13 cellular contexts compared by ENCODE assay signal in genomic region chr4:70945046-70945445, GRCh38. TPM values are rescaled to one million over a fixed set of nuclear protein-coding genes. Genes with fewer than 3 reads are reported as not detected.
DNase-seq lines count a peak whose midpoint lies in the region; ATAC-seq, FAIRE-seq and TF ChIP-seq lines count a peak whose summit lies in the region.
"Had no signal": no experiment of that assay in that cellular context is flagged by ENCODE, and none has a peak within 500 bp of the region (broad histone marks: within the 10 kb centered on the region; RNA-seq: fewer than 3 reads in every experiment).

No MANE protein-coding gene starts in this region.

- H3K27ac ChIP-seq in right atrium auricular region (no peak overlapping the region), astrocyte (ENCODE audit: low read depth, low read length) (peak overlapping the region; percentile 5)
- H3K27ac ChIP-seq: thoracic aorta had no signal

- H3K4me2 ChIP-seq in astrocyte (ENCODE audit: low read length): peak overlapping the region; percentile 22

- peaks cover 22% of the 10 kb centered on the region for H3K4me1 Mint-ChIP-seq in astrocyte (ENCODE audit: low read depth, unreplicated experiment)
- peaks cover 56% of the 10 kb centered on the region for H3K4me1 Mint-ChIP-seq in stimulated activated memory B cell treated with anti-CD40 and anti-IgM and Interleukin-4, amounts not matched to agents 10 μg/mL and 1 μg/mL and 100 μg/mL, for 72 hours

- peaks cover 28% of the 10 kb centered on the region for H4K20me1 ChIP-seq in astrocyte (ENCODE audit: insufficient read depth, low read length)

- no peak for FAIRE-seq in astrocyte (lab: Jason Lieb, UNC)
- FAIRE-seq: G401.6 had no signal

- no peak overlapping the region for H3K27ac Mint-ChIP-seq in astrocyte (ENCODE audit: unreplicated experiment)
- peak overlapping the region; percentile 52 for H3K27ac Mint-ChIP-seq in stimulated activated memory B cell treated with anti-CD40 and anti-IgM and Interleukin-4, amounts not matched to agents 10 μg/mL and 1 μg/mL and 100 μg/mL, for 72 hours
- H3K27ac Mint-ChIP-seq: progenitor cell of endocrine pancreas had no signal

- no peaks in the 10 kb centered on the region for H3K4me1 ChIP-seq in right atrium auricular region
- no peaks in the 10 kb centered on the region for H3K4me1 ChIP-seq in astrocyte (ENCODE audit: insufficient read depth, low read length)

- H3K4me3 Mint-ChIP-seq in astrocyte (ENCODE audit: unreplicated experiment): no peak overlapping the region
- H3K4me3 Mint-ChIP-seq in stimulated activated memory B cell treated with anti-CD40 and anti-IgM and Interleukin-4, amounts not matched to agents 10 μg/mL and 1 μg/mL and 100 μg/mL, for 72 hours: no peak overlapping the region

- H3K27me3 ChIP-seq in right atrium auricular region (no peaks in the 10 kb centered on the region), astrocyte (ENCODE audit: insufficient read depth, low read length) (no peaks in the 10 kb centered on the region)

- TF ChIP-seq CTCF in right atrium auricular region (IDR thresholded peaks at IDR 0.05) (no peak), astrocyte (IDR thresholded peaks at IDR 0.05; ENCODE audit: insufficient read depth, low read depth, low read length) (no peak)

- ATAC-seq in Right ventricle myocardium superior (ENCODE audit: poor library complexity): peak; percentile 55
- ATAC-seq in HG03565 (IDR thresholded peaks at IDR 0.05; ENCODE audit: unreplicated experiment): peak; percentile 48
- peak; percentile 86 for ATAC-seq in stimulated activated memory B cell treated with anti-CD40 and anti-IgM and Interleukin-4, amounts not matched to agents 10 μg/mL and 1 μg/mL and 100 μg/mL, for 72 hours

- H2AFZ ChIP-seq in astrocyte (ENCODE audit: low read depth, low read length): no peak overlapping the region

- H3K36me3 Mint-ChIP-seq in astrocyte (ENCODE audit: low read depth, unreplicated experiment): peaks cover 3% of the 10 kb centered on the region
- H3K36me3 Mint-ChIP-seq in stimulated activated memory B cell treated with anti-CD40 and anti-IgM and Interleukin-4, amounts not matched to agents 10 μg/mL and 1 μg/mL and 100 μg/mL, for 72 hours: peaks cover 20% of the 10 kb centered on the region

- H3K4me3 ChIP-seq in right atrium auricular region (no peak overlapping the region), astrocyte (ENCODE audit: insufficient read depth, low read depth, low read length) (no peak overlapping the region)
- H3K4me3 ChIP-seq: thoracic aorta had no signal

- H3K9ac ChIP-seq in astrocyte (ENCODE audit: low read length): no peak overlapping the region

- intact Hi-C loops in Right ventricle myocardium superior (cut with DNase I) (no loop called here), head of caudate nucleus (cut with DNase I) (no loop called here)

- H3K9me3 ChIP-seq in right atrium auricular region (no peaks in the 10 kb centered on the region), astrocyte (ENCODE audit: insufficient read depth, low read depth, low read length) (no peaks in the 10 kb centered on the region)
- H3K9me3 ChIP-seq: thoracic aorta had no signal

- H3K79me2 ChIP-seq in astrocyte (ENCODE audit: insufficient read depth, low read length): peaks cover 81% of the 10 kb centered on the region

- H3K9me3 Mint-ChIP-seq in astrocyte (ENCODE audit: unreplicated experiment): no peaks in the 10 kb centered on the region
- no peaks in the 10 kb centered on the region for H3K9me3 Mint-ChIP-seq in stimulated activated memory B cell treated with anti-CD40 and anti-IgM and Interleukin-4, amounts not matched to agents 10 μg/mL and 1 μg/mL and 100 μg/mL, for 72 hours

- H3K36me3 ChIP-seq in right atrium auricular region (no peaks in the 10 kb centered on the region), astrocyte (ENCODE audit: insufficient read depth, low read length) (no peaks in the 10 kb centered on the region)
- H3K36me3 ChIP-seq: thoracic aorta had no signal

- DNase-seq in Right ventricle myocardium superior (no peak), right atrium auricular region (ENCODE audit: low spot score) (no peak), astrocyte (ENCODE audit: low read depth) (no peak), head of caudate nucleus (no peak), NCI-H2107 (lab: John Stamatoyannopoulos, UW) (no peak), amniotic stem cell (lab: John Stamatoyannopoulos, UW) (no peak)
- DNase-seq: ACHN, T-helper 2 cell had no signal

- no peaks in the 10 kb centered on the region for H3K27me3 Mint-ChIP-seq in astrocyte (ENCODE audit: low read depth, unreplicated experiment)
- no peaks in the 10 kb centered on the region for H3K27me3 Mint-ChIP-seq in stimulated activated memory B cell treated with anti-CD40 and anti-IgM and Interleukin-4, amounts not matched to agents 10 μg/mL and 1 μg/mL and 100 μg/mL, for 72 hours
- H3K27me3 Mint-ChIP-seq: progenitor cell of endocrine pancreas had no signal

RNA-seq across cellular contexts. Expression of gene MOB1B, which starts 42.9 kb away (rescaled TPM):
- 22.0 TPM for total RNA-seq in Right ventricle myocardium superior
- 10 to 100 TPM in 1 of 2 donors, 1 to 10 TPM in 1; 7.7 to 14.0 TPM for total RNA-seq in right atrium auricular region
- total RNA-seq in astrocyte: 36.0 and 40.6 TPM in 2 replicates

RNA-seq across cellular contexts. Expression of gene DCK, which starts 48.4 kb away (rescaled TPM):
- total RNA-seq in Right ventricle myocardium superior (6.4 TPM), right atrium auricular region (1 to 10 TPM; 7.7 to 8.2 TPM), astrocyte (7.0 and 10.8 TPM in 2 replicates)
